Comparison of ENCODE assay signal across 9 cellular contexts in the genomic region with DNA sequence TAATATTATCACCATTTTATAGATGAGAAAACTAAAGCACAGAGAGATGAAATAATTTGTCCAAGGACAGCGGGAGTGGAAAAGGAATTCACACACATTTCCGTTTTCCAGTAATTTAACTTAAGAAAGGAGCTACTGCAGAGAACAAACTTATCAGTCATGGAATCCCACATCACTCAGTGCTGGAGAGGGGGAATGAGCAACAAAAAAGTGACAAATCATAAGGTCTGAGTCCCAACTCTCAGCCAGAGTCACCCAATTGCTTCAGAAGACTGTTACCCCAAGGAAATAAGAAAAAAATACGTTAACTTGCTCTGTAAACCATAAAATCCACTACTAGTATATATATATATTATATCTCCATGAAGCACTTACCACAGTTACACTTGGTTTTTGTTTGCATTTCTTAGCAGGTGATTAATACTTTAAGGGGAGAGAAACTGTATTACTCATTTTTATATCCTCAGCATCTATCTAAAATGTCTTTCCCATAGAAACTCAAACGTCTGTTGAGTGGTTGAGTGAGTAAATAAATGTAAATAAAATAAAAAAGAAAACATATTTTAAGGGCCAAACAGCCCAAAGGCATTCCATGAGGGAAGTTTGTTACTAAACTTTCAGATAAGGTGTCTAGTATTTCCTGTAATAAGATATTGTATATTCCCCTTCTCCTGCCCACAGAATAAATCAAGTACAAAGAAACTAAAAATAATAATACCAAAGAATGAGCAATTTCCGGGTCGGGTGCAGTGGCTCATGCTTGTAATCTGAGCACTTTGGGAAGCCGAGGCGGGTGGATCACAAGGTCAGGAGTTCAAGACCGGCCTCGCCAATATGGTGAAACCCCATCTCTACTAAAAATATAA.
DNase-seq lines count a peak whose midpoint lies in the region; ATAC-seq and TF ChIP-seq lines count a peak whose summit lies in the region.
"Had no signal": no experiment of that assay in that cellular context is flagged by ENCODE, and none has a peak within 500 bp of the region (broad histone marks: within the 10 kb centered on the region; RNA-seq: fewer than 3 reads in every experiment).

No MANE protein-coding gene starts in this region.

- H3K79me1 ChIP-seq in H9 (ENCODE audit: insufficient read depth, low read depth, low read length, poor library complexity, severe bottlenecking): peaks cover 5% of the 10 kb centered on the region

- DNase-seq in AG10803 (ENCODE audit: low read depth) (peak; percentile 83), MG63 (peak; percentile 78), NCI-H524 treated with DMSO at 0.1 percent for 48 hours (lab: John Stamatoyannopoulos, UW) (no peak), H9 (no peak)
- no peak for DNase-seq in activated naive CD8-positive, alpha-beta T cell treated with anti-CD3 and anti-CD28 coated beads for 36 hours
- DNase-seq in naive thymus-derived CD8-positive, alpha-beta T cell: no peak
- DNase-seq: esophagus squamous epithelium had no signal

- no peaks in the 10 kb centered on the region for H4K20me1 ChIP-seq in H9 (ENCODE audit: control insufficient read depth, insufficient read depth, insufficient read length)

- WGBS in H9 (ENCODE audit: extremely low coverage, insufficient read length, low lambda C conversion rate): no CpG with 5 or more reads among the region's 10 CpGs

- no peak overlapping the region for H3K4me2 ChIP-seq in H9 (ENCODE audit: insufficient read depth, insufficient read length, low read length)

- peak overlapping the region; percentile 72 for H3K4me3 Mint-ChIP-seq in activated naive CD8-positive, alpha-beta T cell treated with anti-CD3 and anti-CD28 coated beads for 36 hours
- H3K4me3 Mint-ChIP-seq in naive thymus-derived CD8-positive, alpha-beta T cell: peak overlapping the region; percentile 68 to 88 (median 84)
- no peak overlapping the region for H3K4me3 Mint-ChIP-seq in H9

- TF ChIP-seq CTCF in AG10803 (conservative IDR thresholded peaks at IDR 0.05; ENCODE audit: low read length) (no peak), H9 (conservative IDR thresholded peaks at IDR 0.05) (no peak)

- H3K14ac ChIP-seq in H9 (ENCODE audit: insufficient read depth, low read length): no peak overlapping the region

- no peaks in the 10 kb centered on the region for H3K27me3 Mint-ChIP-seq in activated naive CD8-positive, alpha-beta T cell treated with anti-CD3 and anti-CD28 coated beads for 36 hours
- no peaks in the 10 kb centered on the region for H3K27me3 Mint-ChIP-seq in naive thymus-derived CD8-positive, alpha-beta T cell
- no peaks in the 10 kb centered on the region; the same call in 1 of the 2 replicates for H3K27me3 Mint-ChIP-seq in H9 (ENCODE audit: low read depth)

- no peak overlapping the region for H2BK15ac ChIP-seq in H9 (ENCODE audit: low read depth, low read length)

- H4K91ac ChIP-seq in H9 (ENCODE audit: insufficient read length, low read depth, low read length): no peak overlapping the region

- H3K79me2 ChIP-seq in H9 (ENCODE audit: insufficient read depth, low read length): peaks cover 4% of the 10 kb centered on the region; the same call in 1 of the 2 replicates

- no peaks in the 10 kb centered on the region for H3K23me2 ChIP-seq in H9 (ENCODE audit: insufficient read length, low read depth, low read length, poor library complexity, severe bottlenecking)

- H2BK5ac ChIP-seq in H9 (ENCODE audit: insufficient read length, low read length): no peak overlapping the region

- H3K23ac ChIP-seq in H9 (ENCODE audit: insufficient read length, low read depth, low read length): no peak overlapping the region

- H2BK12ac ChIP-seq in H9 (ENCODE audit: insufficient read length, low read depth, low read length): no peak overlapping the region

- peaks cover 23% of the 10 kb centered on the region for H3K4me1 ChIP-seq in H9 (ENCODE audit: insufficient read depth, low read length)

- no peak overlapping the region for H3K27ac ChIP-seq in H9 (ENCODE audit: insufficient read length, low read depth, low read length)

- H3K36me3 Mint-ChIP-seq in activated naive CD8-positive, alpha-beta T cell treated with anti-CD3 and anti-CD28 coated beads for 36 hours: peaks cover 53% of the 10 kb centered on the region
- H3K36me3 Mint-ChIP-seq in naive thymus-derived CD8-positive, alpha-beta T cell: peaks cover 0 to 22% (median 4%) of the 10 kb centered on the region in 3 donors
- H3K36me3 Mint-ChIP-seq in H9 (ENCODE audit: insufficient read depth in 1 of 3, low read depth in 3 of 3): peaks cover 6 to 8% (median 7%) of the 10 kb centered on the region in 3 experiments; a peak in 4 of 7 replicates

- no peak overlapping the region for H2AK5ac ChIP-seq in H9 (ENCODE audit: insufficient read length, low read length)

- H3K9ac ChIP-seq in H9 (ENCODE audit: extremely low read depth, insufficient read length, low read length): no peak overlapping the region

- no peaks in the 10 kb centered on the region for H3K27me3 ChIP-seq in MG63
- H3K27me3 ChIP-seq in H9 (ENCODE audit: insufficient read depth, low read length): no peaks in the 10 kb centered on the region
- H3K27me3 ChIP-seq: esophagus squamous epithelium had no signal

- no peak overlapping the region for H3K18ac ChIP-seq in H9 (ENCODE audit: insufficient read length, low read depth, low read length)

- no peak overlapping the region for H2BK20ac ChIP-seq in H9 (ENCODE audit: low read depth, low read length, poor library complexity, severe bottlenecking)

- POLR2A ChIA-PET in naive thymus-derived CD8-positive, alpha-beta T cell (lab: Charles Lee): interaction anchor here (1.0 kb wide), 1 partner anchor 13 kb away, joined by 4 read pairs; no protein-coding TSS in a partner anchor

- H2AFZ ChIP-seq in H9 (ENCODE audit: low read length): no peak overlapping the region

- peaks cover 40% of the 10 kb centered on the region for H3K36me3 ChIP-seq in MG63

- H3K56ac ChIP-seq in H9 (ENCODE audit: insufficient read length, low read depth, low read length): no peak overlapping the region

- no peak overlapping the region for H3T11ph ChIP-seq in H9 (ENCODE audit: low read length)

- no peak for ATAC-seq in naive thymus-derived CD8-positive, alpha-beta T cell
- no peak for ATAC-seq in GM19324 (IDR thresholded peaks at IDR 0.05; ENCODE audit: low FRiP score, unreplicated experiment)
- ATAC-seq in GM18519 (IDR thresholded peaks at IDR 0.05; ENCODE audit: low FRiP score, unreplicated experiment): no peak

- H2BK120ac ChIP-seq in H9 (ENCODE audit: low read depth, low read length, poor library complexity, severe bottlenecking): no peak overlapping the region

- H3K9me3 ChIP-seq in MG63 (no peaks in the 10 kb centered on the region), H9 (ENCODE audit: control insufficient read depth, low read depth, low read length) (no peaks in the 10 kb centered on the region)
- H3K9me3 ChIP-seq: esophagus squamous epithelium had no signal

- H4K5ac ChIP-seq in H9 (ENCODE audit: insufficient read length, low read depth, low read length): no peak overlapping the region

- H3K9me3 Mint-ChIP-seq in activated naive CD8-positive, alpha-beta T cell treated with anti-CD3 and anti-CD28 coated beads for 36 hours: peaks cover 1% of the 10 kb centered on the region
- H3K9me3 Mint-ChIP-seq in naive thymus-derived CD8-positive, alpha-beta T cell: no peaks in the 10 kb centered on the region
- no peaks in the 10 kb centered on the region for H3K9me3 Mint-ChIP-seq in H9

- H3K27ac Mint-ChIP-seq in activated naive CD8-positive, alpha-beta T cell treated with anti-CD3 and anti-CD28 coated beads for 36 hours: peak overlapping the region; percentile 89
- peak overlapping the region; percentile 61 to 92 (median 84) for H3K27ac Mint-ChIP-seq in naive thymus-derived CD8-positive, alpha-beta T cell
- H3K27ac Mint-ChIP-seq in H9: peak overlapping the region in 1 of 3 experiments; percentile 84; a peak in 2 of 7 replicates

- H4K8ac ChIP-seq in H9 (replicated peaks; ENCODE audit: insufficient read length, low read depth, low read length): no peak overlapping the region

- H3K4me3 ChIP-seq in AG10803 (ENCODE audit: low read length) (no peak overlapping the region), MG63 (no peak overlapping the region)
- H3K4me3 ChIP-seq: esophagus squamous epithelium had no signal

- peaks cover 72% of the 10 kb centered on the region for H3K4me1 Mint-ChIP-seq in activated naive CD8-positive, alpha-beta T cell treated with anti-CD3 and anti-CD28 coated beads for 36 hours
- peaks cover 51 to 88% (median 80%) of the 10 kb centered on the region in 4 donors for H3K4me1 Mint-ChIP-seq in naive thymus-derived CD8-positive, alpha-beta T cell
- peaks cover 42 to 52% of the 10 kb centered on the region in 2 experiments for H3K4me1 Mint-ChIP-seq in H9

- no peak overlapping the region for H3K4ac ChIP-seq in H9 (ENCODE audit: low read depth, low read length)

Comparison
In these comparisons a context has a peak if more than half of its experiments do, and no peak if none do; other contexts are left out.
1. DNase-seq: peak in AG10803 (single experiment) and MG63 (single experiment); none in activated naive CD8-positive, alpha-beta T cell treated with anti-CD3 and anti-CD28 coated beads for 36 hours (single experiment), naive thymus-derived CD8-positive, alpha-beta T cell (0 of 10), NCI-H524 treated with DMSO at 0.1 percent for 48 hours (single experiment) and H9 (single experiment).
2. H3K4me3 Mint-ChIP-seq: peak in activated naive CD8-positive, alpha-beta T cell treated with anti-CD3 and anti-CD28 coated beads for 36 hours (single experiment) and naive thymus-derived CD8-positive, alpha-beta T cell (10 of 10); none in H9 (0 of 2).